ENCODE assay signal across 10 cellular contexts in genomic region chr6:166656269-166657206, GRCh38. TPM values are rescaled to one million over a fixed set of nuclear protein-coding genes. Genes with fewer than 3 reads are reported as not detected.
DNase-seq lines count a peak whose midpoint lies in the region; ATAC-seq and TF ChIP-seq lines count a peak whose summit lies in the region.
"Had no signal": no experiment of that assay in that cellular context is flagged by ENCODE, and none has a peak within 500 bp of the region (broad histone marks: within the 10 kb centered on the region; RNA-seq: fewer than 3 reads in every experiment).

No MANE protein-coding gene starts in this region.

- H3K36me3 Mint-ChIP-seq in activated CD8-positive, alpha-beta T cell treated with anti-CD3 and anti-CD28 coated beads for 36 hours (ENCODE audit: low read depth) = no peaks in the 10 kb centered on the region
- H3K36me3 Mint-ChIP-seq in stimulated activated effector memory CD8-positive, alpha-beta T cell treated with anti-CD3 and anti-CD28 coated beads, Interleukin-12 subunit alpha, Interleukin-12 subunit beta, amount 100 ng/mL, for 72 hours = no peaks in the 10 kb centered on the region

- ATAC-seq in activated CD8-positive, alpha-beta T cell treated with anti-CD3 and anti-CD28 coated beads for 36 hours = peak; percentile 47
- ATAC-seq in stimulated activated effector memory CD8-positive, alpha-beta T cell treated with anti-CD3 and anti-CD28 coated beads, Interleukin-12 subunit alpha, Interleukin-12 subunit beta, amount 100 ng/mL, for 72 hours = peak; percentile 61
- ATAC-seq in HG02840 (IDR thresholded peaks at IDR 0.05; ENCODE audit: low FRiP score, unreplicated experiment) = no peak
- ATAC-seq in GM19452 (IDR thresholded peaks at IDR 0.05; ENCODE audit: unreplicated experiment) = no peak

- H3K27ac Mint-ChIP-seq in activated CD8-positive, alpha-beta T cell treated with anti-CD3 and anti-CD28 coated beads for 36 hours = no peak overlapping the region
- H3K27ac Mint-ChIP-seq in stimulated activated effector memory CD8-positive, alpha-beta T cell treated with anti-CD3 and anti-CD28 coated beads, Interleukin-12 subunit alpha, Interleukin-12 subunit beta, amount 100 ng/mL, for 72 hours = no peak overlapping the region

- POLR2A ChIA-PET in activated CD8-positive, alpha-beta T cell treated with anti-CD3 and anti-CD28 coated beads for 36 hours (lab: Charles Lee) = no interaction called here

- peak; percentile 40 for DNase-seq in DMS153 (lab: John Stamatoyannopoulos, UW)
- no peak for DNase-seq in DMS153 treated with DMSO at 0.1 percent for 48 hours (lab: John Stamatoyannopoulos, UW; ENCODE audit: unreplicated experiment)
- DNase-seq in activated CD8-positive, alpha-beta T cell treated with anti-CD3 and anti-CD28 coated beads for 36 hours = peak; percentile 12
- peak; percentile 44 for DNase-seq in iPS-NIHi11 (ENCODE audit: low spot score)
- no peak for DNase-seq in stimulated activated effector memory CD8-positive, alpha-beta T cell treated with anti-CD3 and anti-CD28 coated beads, Interleukin-12 subunit alpha, Interleukin-12 subunit beta, amount 100 ng/mL, for 72 hours (ENCODE audit: low spot score in 2 of 2)
- no peak for DNase-seq in NCI-H1930 (lab: John Stamatoyannopoulos, UW)
- DNase-seq: 8988T, erythroblast had no signal

- intact Hi-C loops in activated CD8-positive, alpha-beta T cell treated with anti-CD3 and anti-CD28 coated beads for 36 hours (cut with micrococcal nuclease) = no loop called here

- peak overlapping the region; percentile 35 for H3K4me3 Mint-ChIP-seq in activated CD8-positive, alpha-beta T cell treated with anti-CD3 and anti-CD28 coated beads for 36 hours
- H3K4me3 Mint-ChIP-seq in stimulated activated effector memory CD8-positive, alpha-beta T cell treated with anti-CD3 and anti-CD28 coated beads, Interleukin-12 subunit alpha, Interleukin-12 subunit beta, amount 100 ng/mL, for 72 hours = peak overlapping the region; percentile 43

- no peaks in the 10 kb centered on the region for H3K9me3 Mint-ChIP-seq in activated CD8-positive, alpha-beta T cell treated with anti-CD3 and anti-CD28 coated beads for 36 hours
- no peaks in the 10 kb centered on the region for H3K9me3 Mint-ChIP-seq in stimulated activated effector memory CD8-positive, alpha-beta T cell treated with anti-CD3 and anti-CD28 coated beads, Interleukin-12 subunit alpha, Interleukin-12 subunit beta, amount 100 ng/mL, for 72 hours

- TF ChIP-seq CTCF in activated CD8-positive, alpha-beta T cell treated with anti-CD3 and anti-CD28 coated beads for 36 hours (IDR thresholded peaks at IDR 0.05) = no peak

- peaks cover 9% of the 10 kb centered on the region for H3K4me1 Mint-ChIP-seq in activated CD8-positive, alpha-beta T cell treated with anti-CD3 and anti-CD28 coated beads for 36 hours (ENCODE audit: low read depth)
- no peaks in the 10 kb centered on the region for H3K4me1 Mint-ChIP-seq in stimulated activated effector memory CD8-positive, alpha-beta T cell treated with anti-CD3 and anti-CD28 coated beads, Interleukin-12 subunit alpha, Interleukin-12 subunit beta, amount 100 ng/mL, for 72 hours

- H3K27me3 Mint-ChIP-seq in activated CD8-positive, alpha-beta T cell treated with anti-CD3 and anti-CD28 coated beads for 36 hours = peaks cover 25% of the 10 kb centered on the region

- CTCF ChIA-PET in activated CD8-positive, alpha-beta T cell treated with anti-CD3 and anti-CD28 coated beads for 36 hours (lab: Charles Lee) = interaction anchor here (1.0 kb wide), 1 partner anchor 31 kb away, joined by 3 read pairs; no protein-coding TSS in a partner anchor

RNA-seq across cellular contexts. Expression of gene RPS6KA2, which starts 29.5 kb away (rescaled TPM):
- total RNA-seq in activated CD8-positive, alpha-beta T cell treated with anti-CD3 and anti-CD28 coated beads for 36 hours = 1 to 10 TPM; 5.8 TPM

Comparison
In these comparisons a context has a peak if more than half of its experiments do, and no peak if none do; other contexts are left out.
1. DNase-seq: peak in DMS153 (single experiment), activated CD8-positive, alpha-beta T cell treated with anti-CD3 and anti-CD28 coated beads for 36 hours (single experiment) and iPS-NIHi11 (single experiment); none in DMS153 treated with DMSO at 0.1 percent for 48 hours (single experiment), stimulated activated effector memory CD8-positive, alpha-beta T cell treated with anti-CD3 and anti-CD28 coated beads, Interleukin-12 subunit alpha, Interleukin-12 subunit beta, amount 100 ng/mL, for 72 hours (0 of 2) and NCI-H1930 (0 of 2).
2. ATAC-seq: peak in activated CD8-positive, alpha-beta T cell treated with anti-CD3 and anti-CD28 coated beads for 36 hours (single experiment) and stimulated activated effector memory CD8-positive, alpha-beta T cell treated with anti-CD3 and anti-CD28 coated beads, Interleukin-12 subunit alpha, Interleukin-12 subunit beta, amount 100 ng/mL, for 72 hours (single experiment); none in HG02840 (single experiment) and GM19452 (single experiment).